Comparison of ENCODE assay signal across 12 cellular contexts in the genomic region with DNA sequence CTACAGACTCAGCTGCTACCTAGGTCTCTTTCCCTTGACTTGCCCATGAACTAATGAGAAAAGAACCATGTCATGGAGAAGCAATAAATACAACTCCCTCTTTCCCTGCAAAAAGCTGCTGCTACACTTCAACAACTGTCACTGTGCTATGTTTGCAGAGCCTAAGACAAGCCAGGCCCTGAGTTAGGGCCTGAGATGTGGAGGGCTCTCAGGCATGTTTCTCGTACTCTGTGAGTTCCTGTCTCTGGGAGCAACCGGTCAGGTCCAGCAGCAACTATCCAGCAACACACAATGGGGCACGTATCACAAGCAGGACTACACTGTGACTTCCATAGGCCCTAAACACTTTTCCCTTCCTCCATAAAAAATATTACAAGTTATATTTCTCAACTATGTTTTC.
"Had no signal": no experiment of that assay in that cellular context is flagged by ENCODE, and none has a peak within 500 bp of the region (broad histone marks: within the 10 kb centered on the region; RNA-seq: fewer than 3 reads in every experiment).

No MANE protein-coding gene starts in this region.

- H3K27ac ChIP-seq: esophagus muscularis mucosa, neural progenitor cell, pancreas, skin epidermis, tibial artery, uterus had no signal

- H3K27me3 Mint-ChIP-seq: activated naive CD4-positive, alpha-beta T cell treated with anti-CD3 and anti-CD28 coated beads, Interleukin-2, amount 10 ng/mL, durations not matched to agents 7 days and 5 days had no signal

- H2AFZ ChIP-seq: neural progenitor cell had no signal

- H3K4me1 ChIP-seq: neural progenitor cell, tibial artery, uterus had no signal

- DNase-seq: activated CD4-positive, alpha-beta T cell treated with anti-CD3 and anti-CD28 coated beads, Interleukin-2, amount 50 U/mL, for 1 hour; activated CD4-positive, CD25-positive, alpha-beta regulatory T cell; activated naive CD4-positive, alpha-beta T cell treated with anti-CD3 and anti-CD28 coated beads, Interleukin-2, amount 10 ng/mL, durations not matched to agents 7 days and 5 days; pancreas; retina; stimulated activated CD4-positive, alpha-beta T cell treated with anti-CD3 and anti-CD28 coated beads, Interleukin-4, amount 100 ng/mL, for 4 hours; tibial artery; uterus had no signal

- H3K4me3 Mint-ChIP-seq: activated naive CD4-positive, alpha-beta T cell treated with anti-CD3 and anti-CD28 coated beads, Interleukin-2, amount 10 ng/mL, durations not matched to agents 7 days and 5 days; neural progenitor cell had no signal

- H3K9ac ChIP-seq: neural progenitor cell had no signal

- H3K27me3 ChIP-seq: esophagus muscularis mucosa, neural progenitor cell, pancreas, tibial artery, uterus had no signal

- H3K9me3 ChIP-seq: esophagus muscularis mucosa, tibial artery, uterus had no signal

- H3K9me3 Mint-ChIP-seq: activated naive CD4-positive, alpha-beta T cell treated with anti-CD3 and anti-CD28 coated beads, Interleukin-2, amount 10 ng/mL, durations not matched to agents 7 days and 5 days; activated T-helper 2 cell treated with anti-CD3 and anti-CD28 coated beads, Interferon-gamma antibody, Interleukin-2, Interleukin-4, amounts not matched to agents 10 μg/mL and 5 μg/mL and 100 μg/mL, durations not matched to agents 14 hours and 24 hours and 36 hours; neural progenitor cell had no signal

- H3K27ac Mint-ChIP-seq: activated T-helper 2 cell treated with anti-CD3 and anti-CD28 coated beads, Interferon-gamma antibody, Interleukin-2, Interleukin-4, amounts not matched to agents 10 μg/mL and 5 μg/mL and 100 μg/mL, durations not matched to agents 14 hours and 24 hours and 36 hours; neural progenitor cell had no signal

- H3K4me2 ChIP-seq: neural progenitor cell had no signal

- H3K4me3 ChIP-seq: esophagus muscularis mucosa, neural progenitor cell, pancreas, skin epidermis, tibial artery, uterus had no signal

- H3K36me3 ChIP-seq: neural progenitor cell, uterus had no signal
